ENCODE assay signal across 8 cellular contexts in genomic region chr2:201232125-201232815, GRCh38. TPM values are rescaled to one million over a fixed set of nuclear protein-coding genes. Genes with fewer than 3 reads are reported as not detected.
DNase-seq lines count a peak whose midpoint lies in the region; ATAC-seq and TF ChIP-seq lines count a peak whose summit lies in the region.

No MANE protein-coding gene starts in this region.

- peak overlapping the region; percentile 52 for H3K9ac ChIP-seq in adipocyte (ENCODE audit: low read length)

- no peaks in the 10 kb centered on the region for H3K36me3 ChIP-seq in adipocyte (ENCODE audit: control insufficient read depth, insufficient read depth, low read length, severe bottlenecking)
- no peaks in the 10 kb centered on the region for H3K36me3 ChIP-seq in left ventricle myocardium inferior

- H3K4me3 ChIP-seq in adipocyte (ENCODE audit: low read length) (peak overlapping the region; percentile 61), left ventricle myocardium inferior (peak overlapping the region; percentile 36)

- H3K9me3 ChIP-seq in adipocyte (ENCODE audit: control insufficient read depth, low read length) (no peaks in the 10 kb centered on the region), left ventricle myocardium inferior (replicated peaks) (no peaks in the 10 kb centered on the region)

- H3K4me1 ChIP-seq in adipocyte (ENCODE audit: control insufficient read depth, insufficient read depth, low read length) (peaks cover 38% of the 10 kb centered on the region), left ventricle myocardium inferior (peaks cover 41% of the 10 kb centered on the region)

- H3K27ac ChIP-seq in left ventricle myocardium inferior (replicated peaks), result peak overlapping the region; percentile 63

- TF ChIP-seq CTCF in GM12873 (IDR thresholded peaks at IDR 0.05; ENCODE audit: insufficient read depth, low read depth, low read length, missing control alignments) (peak; percentile 97), left ventricle myocardium inferior (IDR thresholded peaks at IDR 0.05; ENCODE audit: borderline replicate concordance) (peak; percentile 90)

- H3K27me3 ChIP-seq in adipocyte (replicated peaks; ENCODE audit: control insufficient read depth, insufficient read depth, low read length), result no peaks in the 10 kb centered on the region
- H3K27me3 ChIP-seq in left ventricle myocardium inferior (ENCODE audit: low read depth), result no peaks in the 10 kb centered on the region

- intact Hi-C loops in left ventricle myocardium inferior (cut with micrococcal nuclease), result loop anchor here (5.0 kb wide), 1 partner anchor 45 kb away; no protein-coding TSS in a partner anchor

- peak; percentile 50 for ATAC-seq in HG02759 (IDR thresholded peaks at IDR 0.05; ENCODE audit: unreplicated experiment)

- DNase-seq in NCI-H1436 treated with DMSO at 0.1 percent for 48 hours (lab: John Stamatoyannopoulos, UW) (peak; percentile 77), SW 1271 (lab: John Stamatoyannopoulos, UW) (peak; percentile 76 to 97), adipocyte (ENCODE audit: low read depth) (peak; percentile 92), left ventricle myocardium inferior (peak; percentile 77), retina (peak; percentile 50), cortex of kidney (lab: John Stamatoyannopoulos, UW) (no peak)

RNA-seq across cellular contexts. Expression of gene CASP8, which starts 28.1 kb away (rescaled TPM):
- 3.7 TPM for total RNA-seq in left ventricle myocardium inferior

RNA-seq across cellular contexts. Expression of gene CASP10, which starts 49.3 kb away (rescaled TPM):
- total RNA-seq in left ventricle myocardium inferior, result 5.4 TPM
